ENCODE assay signal across 15 cellular contexts in the genomic region with DNA sequence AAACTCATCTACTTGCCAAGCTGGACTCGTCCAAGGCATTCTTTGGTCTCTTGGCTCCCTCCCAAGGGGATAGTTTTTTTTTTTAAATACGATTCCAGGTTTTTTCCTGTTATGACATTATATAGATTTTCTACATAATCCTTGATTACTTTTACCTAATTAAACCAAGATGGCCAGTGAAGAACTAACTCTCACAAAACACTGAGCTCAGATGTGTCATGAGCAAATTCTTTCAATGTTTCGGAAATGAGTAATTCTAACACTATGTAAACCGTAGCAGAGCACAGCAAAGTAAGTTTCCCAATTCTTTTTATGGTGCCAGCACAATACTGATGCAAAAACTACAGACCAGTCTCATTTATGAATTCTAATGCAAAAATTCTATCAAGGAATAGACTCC. TPM values are rescaled to one million over a fixed set of nuclear protein-coding genes. Genes with fewer than 3 reads are reported as not detected.
DNase-seq lines count a peak whose midpoint lies in the region; ATAC-seq, FAIRE-seq and TF ChIP-seq lines count a peak whose summit lies in the region.
"Had no signal": no experiment of that assay in that cellular context is flagged by ENCODE, and none has a peak within 500 bp of the region (broad histone marks: within the 10 kb centered on the region; RNA-seq: fewer than 3 reads in every experiment).

No MANE protein-coding gene starts in this region.

- ATAC-seq in HepG2 (no peak), right lobe of liver (no peak), gastroesophageal sphincter (peak; percentile 44)
- ATAC-seq in activated T-cell treated with anti-CD3 and anti-CD28 coated beads, Interleukin-2, amount 50 U/mL, for 72 hours (replicated peaks in 1 of 2), result no peak

- intact Hi-C loops in HepG2 (cut with micrococcal nuclease; ENCODE audit: unreplicated experiment), result loop anchor here (5.0 kb wide), 1 partner anchor 37 kb away; no protein-coding TSS in a partner anchor
- intact Hi-C loops in right lobe of liver (cut with DNase I), result no loop called here
- intact Hi-C loops in activated T-helper 1 cell treated with anti-CD3 and anti-CD28 coated beads, Interleukin-12 subunit alpha, Interleukin-12 subunit beta, Interleukin-2, Interleukin-4 antibody, amounts not matched to agents 30 ng/mL and 10 ng/mL and 1 ng/mL, durations not matched to agents 14 hours and 24 hours and 36 hours (cut with micrococcal nuclease), result loop anchor here (10.0 kb wide), 4 partner anchors 265 to 1205 kb away; a partner anchor contains a TSS

- H3K36me3 ChIP-seq in HepG2 (replicated peaks in 1 of 2; ENCODE audit: control insufficient read depth in 1 of 2, insufficient read depth in 2 of 2, low read length in 2 of 2), result peaks cover under 1 to 4% of the 10 kb centered on the region in 2 experiments; a peak in 2 of 5 replicates
- peaks cover 0 to 8% (median 1%) of the 10 kb centered on the region in 4 donors for H3K36me3 ChIP-seq in right lobe of liver
- peaks cover 0 to 26% of the 10 kb centered on the region in 2 donors for H3K36me3 ChIP-seq in gastroesophageal sphincter

- TF ChIP-seq EP300 in HepG2 (IDR thresholded peaks at IDR 0.05; ENCODE audit: low read depth in 2 of 2, low read length in 2 of 2) (no peak), HepG2 (CRISPR knock-in tag; IDR thresholded peaks at IDR 0.05; ENCODE audit: borderline replicate concordance) (no peak), gastroesophageal sphincter (IDR thresholded peaks at IDR 0.05) (no peak)

- peaks cover 21% of the 10 kb centered on the region for H3K79me2 ChIP-seq in HepG2 (ENCODE audit: insufficient read depth, low read length)

- POLR2A ChIA-PET in HepG2 (lab: Yijun Ruan, JAX), result no interaction called here

- no peak overlapping the region for H3K9ac ChIP-seq in HepG2 (ENCODE audit: insufficient read depth, low read depth, low read length)

- H3K27ac Mint-ChIP-seq in activated T-helper 1 cell treated with anti-CD3 and anti-CD28 coated beads, Interleukin-12 subunit alpha, Interleukin-12 subunit beta, Interleukin-2, Interleukin-4 antibody, amounts not matched to agents 30 ng/mL and 10 ng/mL and 1 ng/mL, durations not matched to agents 14 hours and 24 hours and 36 hours, result no peak overlapping the region
- no peak overlapping the region for H3K27ac Mint-ChIP-seq in activated T-cell treated with anti-CD3 and anti-CD28 coated beads, Interleukin-2, amount 50 U/mL, for 72 hours
- H3K27ac Mint-ChIP-seq: CD14-positive monocyte had no signal

- no peaks in the 10 kb centered on the region; a peak in 1 of 5 replicates for H3K27me3 ChIP-seq in HepG2 (ENCODE audit: control insufficient read depth in 1 of 2, insufficient read depth in 2 of 2, low read length in 2 of 2)
- H3K27me3 ChIP-seq in right lobe of liver, result no peaks in the 10 kb centered on the region
- no peaks in the 10 kb centered on the region for H3K27me3 ChIP-seq in gastroesophageal sphincter

- peak overlapping the region in 1 of 3 experiments; percentile 5; a peak in 1 of 6 replicates for H3K4me3 ChIP-seq in HepG2 (replicated peaks in 1 of 3; ENCODE audit: insufficient read depth in 1 of 3, low read depth in 2 of 3, low read length in 3 of 3)
- H3K4me3 ChIP-seq in right lobe of liver, result no peak overlapping the region
- no peak overlapping the region for H3K4me3 ChIP-seq in gastroesophageal sphincter

- WGBS in HepG2 (ENCODE audit: low lambda C conversion rate), result 88% methylated on average over 4 of the region's 4 CpGs
- 78% methylated on average over 4 of the region's 4 CpGs for WGBS in right lobe of liver (ENCODE audit: insufficient coverage, low coverage, low lambda C conversion rate, missing lambda C conversion rate)
- WGBS in gastroesophageal sphincter (ENCODE audit: low coverage in 1 of 2), 2 donors, result 42 to 56% methylated on average over 4 of the region's 4 CpGs

- H3K9me3 ChIP-seq in HepG2 (ENCODE audit: low read length), result no peaks in the 10 kb centered on the region
- H3K9me3 ChIP-seq in right lobe of liver, result no peaks in the 10 kb centered on the region
- no peaks in the 10 kb centered on the region for H3K9me3 ChIP-seq in gastroesophageal sphincter

- H3K27me3 Mint-ChIP-seq in activated T-helper 1 cell treated with anti-CD3 and anti-CD28 coated beads, Interleukin-12 subunit alpha, Interleukin-12 subunit beta, Interleukin-2, Interleukin-4 antibody, amounts not matched to agents 30 ng/mL and 10 ng/mL and 1 ng/mL, durations not matched to agents 14 hours and 24 hours and 36 hours (ENCODE audit: insufficient read depth), result peaks cover 1% of the 10 kb centered on the region
- no peaks in the 10 kb centered on the region for H3K27me3 Mint-ChIP-seq in activated T-cell treated with anti-CD3 and anti-CD28 coated beads, Interleukin-2, amount 50 U/mL, for 72 hours (ENCODE audit: low read depth)

- H3K27ac ChIP-seq in HepG2 (ENCODE audit: extremely low read length, insufficient read depth, low read length) (no peak overlapping the region), right lobe of liver (no peak overlapping the region), gastroesophageal sphincter (peak overlapping the region in 3 of 4 donors; percentile 44 to 89 (median 66))

- in situ Hi-C loops in HepG2 (cut with HindIII; ENCODE audit: extremely low pct_ligation_motif_present, low pct_unique_long_range_greater_than_20kb) (no loop called here), G401 (cut with HindIII; ENCODE audit: low sequenced_read_pairs) (no loop called here)

- H4K20me1 ChIP-seq in HepG2 (ENCODE audit: insufficient read depth, low read length), result no peaks in the 10 kb centered on the region

- H3K36me3 Mint-ChIP-seq in activated T-helper 1 cell treated with anti-CD3 and anti-CD28 coated beads, Interleukin-12 subunit alpha, Interleukin-12 subunit beta, Interleukin-2, Interleukin-4 antibody, amounts not matched to agents 30 ng/mL and 10 ng/mL and 1 ng/mL, durations not matched to agents 14 hours and 24 hours and 36 hours (ENCODE audit: low read depth), result peaks cover 6% of the 10 kb centered on the region
- H3K36me3 Mint-ChIP-seq in activated T-cell treated with anti-CD3 and anti-CD28 coated beads, Interleukin-2, amount 50 U/mL, for 72 hours (ENCODE audit: insufficient read depth in 2 of 2), result peaks cover 4% of the 10 kb centered on the region in 2 donors

- no peaks in the 10 kb centered on the region for H3K9me3 Mint-ChIP-seq in activated T-helper 1 cell treated with anti-CD3 and anti-CD28 coated beads, Interleukin-12 subunit alpha, Interleukin-12 subunit beta, Interleukin-2, Interleukin-4 antibody, amounts not matched to agents 30 ng/mL and 10 ng/mL and 1 ng/mL, durations not matched to agents 14 hours and 24 hours and 36 hours
- peaks cover 0 to 2% of the 10 kb centered on the region in 2 donors for H3K9me3 Mint-ChIP-seq in activated T-cell treated with anti-CD3 and anti-CD28 coated beads, Interleukin-2, amount 50 U/mL, for 72 hours

- TF ChIP-seq POLR2A in HepG2 (IDR thresholded peaks at IDR 0.05; ENCODE audit: insufficient read depth in 1 of 2, low read depth in 2 of 2, low read length in 2 of 2) (no peak), right lobe of liver (IDR thresholded peaks at IDR 0.05) (no peak), gastroesophageal sphincter (IDR thresholded peaks at IDR 0.05) (no peak)

- TF ChIP-seq CTCF in HepG2 (CRISPR knock-in tag; IDR thresholded peaks at IDR 0.05) (no peak), right lobe of liver (IDR thresholded peaks at IDR 0.05) (no peak), gastroesophageal sphincter (IDR thresholded peaks at IDR 0.05) (no peak)

- peaks cover 13% of the 10 kb centered on the region for H3K4me1 Mint-ChIP-seq in activated T-helper 1 cell treated with anti-CD3 and anti-CD28 coated beads, Interleukin-12 subunit alpha, Interleukin-12 subunit beta, Interleukin-2, Interleukin-4 antibody, amounts not matched to agents 30 ng/mL and 10 ng/mL and 1 ng/mL, durations not matched to agents 14 hours and 24 hours and 36 hours (ENCODE audit: low read depth)
- H3K4me1 Mint-ChIP-seq in activated T-cell treated with anti-CD3 and anti-CD28 coated beads, Interleukin-2, amount 50 U/mL, for 72 hours (ENCODE audit: low read depth), result peaks cover 36% of the 10 kb centered on the region

- H3K4me2 ChIP-seq in HepG2 (ENCODE audit: low read depth, low read length), result peak overlapping the region; percentile 86

- no peak for FAIRE-seq in HepG2 (lab: Jason Lieb, UNC)

- no TSS peak for BruUV-seq in HepG2 (replicated peaks; lab: Mats Ljungman, UMichigan)

- CTCF ChIA-PET in HepG2 (lab: Yijun Ruan, JAX; ENCODE audit: low intra/inter-chr PET ratio, low total read pairs), result no interaction called here

- DNase-seq in HepG2 (ENCODE audit: low spot score) (no peak), right lobe of liver (no peak), ureter (ENCODE audit: low spot score) (no peak), NCI-H1105 treated with DMSO at 0.1 percent for 48 hours (lab: John Stamatoyannopoulos, UW) (no peak), G401 (ENCODE audit: low spot score) (no peak)
- DNase-seq in activated T-helper 1 cell treated with anti-CD3 and anti-CD28 coated beads, Interleukin-12 subunit alpha, Interleukin-12 subunit beta, Interleukin-2, Interleukin-4 antibody, amounts not matched to agents 30 ng/mL and 10 ng/mL and 1 ng/mL, durations not matched to agents 14 hours and 24 hours and 36 hours (ENCODE audit: low spot score), result no peak
- no peak for DNase-seq in activated T-cell treated with anti-CD3 and anti-CD28 coated beads, Interleukin-2, amount 50 U/mL, for 72 hours
- DNase-seq: activated naive CD4-positive, alpha-beta T cell treated with Interleukin-2 at 50 U/mL for 16 hours; T1000 had no signal

- no peak overlapping the region for H2AFZ ChIP-seq in HepG2 (ENCODE audit: low read length)

- H3K4me1 ChIP-seq in HepG2 (ENCODE audit: insufficient read depth, low read length) (peaks cover 25% of the 10 kb centered on the region), right lobe of liver (peaks cover 0 to 13% (median 3%) of the 10 kb centered on the region in 4 donors), gastroesophageal sphincter (peaks cover 0 to 29% (median 16%) of the 10 kb centered on the region in 3 donors)

- H3K4me3 Mint-ChIP-seq in activated T-helper 1 cell treated with anti-CD3 and anti-CD28 coated beads, Interleukin-12 subunit alpha, Interleukin-12 subunit beta, Interleukin-2, Interleukin-4 antibody, amounts not matched to agents 30 ng/mL and 10 ng/mL and 1 ng/mL, durations not matched to agents 14 hours and 24 hours and 36 hours, result peak overlapping the region; percentile 15
- peak overlapping the region in 1 of 2 donors; percentile 86 for H3K4me3 Mint-ChIP-seq in activated T-cell treated with anti-CD3 and anti-CD28 coated beads, Interleukin-2, amount 50 U/mL, for 72 hours
- H3K4me3 Mint-ChIP-seq: CD14-positive monocyte had no signal

- no peak for TF ChIP-seq RAD21 in HepG2 (CRISPR knock-in tag; IDR thresholded peaks at IDR 0.05)

RNA-seq across cellular contexts. Expression of a gene that starts 1.8 kb away (rescaled TPM):
- total RNA-seq in HepG2 (2016; rRNA removed; fragmentation: Illumina TruSeq; extraction: Trizol) (12.2 and 14.0 TPM in 2 replicates), right lobe of liver (1 to 10 TPM; 3.1 to 4.8 (median 3.9) TPM), gastroesophageal sphincter (10 to 100 TPM; 11.0 to 23.0 (median 14.6) TPM), ureter (11.6 TPM)
- total RNA-seq in HepG2 (2016; cell fraction: cytosol; rRNA removed; fragmentation: Illumina TruSeq; extraction: Trizol; ENCODE audit: low read depth), result 3.5 and 3.6 TPM in 2 replicates
- total RNA-seq in HepG2 (2016; cell fraction: insoluble cytoplasmic fraction; rRNA removed; fragmentation: Illumina TruSeq; extraction: Trizol), result 13.3 and 16.5 TPM in 2 replicates
- 10.1 and 11.2 TPM in 2 replicates for total RNA-seq in HepG2 (2016; cell fraction: membrane; rRNA removed; fragmentation: Illumina TruSeq; extraction: Trizol)
- 10.9 and 15.4 TPM in 2 replicates for total RNA-seq in HepG2 (2016; cell fraction: nucleus; rRNA removed; fragmentation: Illumina TruSeq; extraction: Trizol)
- 8.6 and 9.0 TPM in 2 replicates for polyA plus RNA-seq in HepG2 (2011; rRNA removed)
- polyA plus RNA-seq in HepG2 (2011; cell fraction: cytosol; rRNA removed), result 4.5 and 5.9 TPM in 2 replicates
- 20.0 and 26.0 TPM in 2 replicates for polyA plus RNA-seq in HepG2 (2011; cell fraction: nucleus; rRNA removed)
- polyA plus RNA-seq in HepG2 (2012), result 9.4 and 12.6 TPM in 2 replicates
- 3.0 and 4.3 TPM in 2 replicates for polyA plus RNA-seq in HepG2 (2016; cell fraction: cytosol; fragmentation: Illumina TruSeq; extraction: Trizol; ENCODE audit: low read depth)
- 13.3 and 14.9 TPM in 2 replicates for polyA plus RNA-seq in HepG2 (2016; cell fraction: insoluble cytoplasmic fraction; fragmentation: Illumina TruSeq; extraction: Trizol; ENCODE audit: low read depth)
- 6.6 and 7.5 TPM in 2 replicates for polyA plus RNA-seq in HepG2 (2016; cell fraction: membrane; fragmentation: Illumina TruSeq; extraction: Trizol; ENCODE audit: low read depth)
- polyA plus RNA-seq in HepG2 (2016; cell fraction: nucleus; fragmentation: Illumina TruSeq; extraction: Trizol; ENCODE audit: insufficient read depth, low read depth), result 23.3 and 26.4 TPM in 2 replicates
- polyA minus RNA-seq in HepG2 (2011; rRNA and poly(A)+ RNA removed; ENCODE audit: low replicate concordance), result 3.7 and 8.1 TPM in 2 replicates
- 2.6 and 3.8 TPM in 2 replicates for polyA minus RNA-seq in HepG2 (2011; cell fraction: cytosol; rRNA and poly(A)+ RNA removed)
- 14.2 and 15.2 TPM in 2 replicates for polyA minus RNA-seq in HepG2 (2011; cell fraction: nucleus; rRNA and poly(A)+ RNA removed)
- 4.9 and 6.4 TPM in 2 replicates for total RNA-seq in activated T-helper 1 cell treated with anti-CD3 and anti-CD28 coated beads, Interleukin-12 subunit alpha, Interleukin-12 subunit beta, Interleukin-2, Interleukin-4 antibody, amounts not matched to agents 30 ng/mL and 10 ng/mL and 1 ng/mL, durations not matched to agents 14 hours and 24 hours and 36 hours
- total RNA-seq in G401 (2014; rRNA removed; shearing (Covaris generic)), result 8.5 and 13.4 TPM in 2 replicates
- total RNA-seq in activated T-cell treated with anti-CD3 and anti-CD28 coated beads, Interleukin-2, amount 50 U/mL, for 72 hours, result 10 to 100 TPM in 1 of 2 donors, 1 to 10 TPM in 1; 9.7 to 11.9 TPM

RNA-seq across cellular contexts. Expression of a gene that starts 18.4 kb away (rescaled TPM):
- total RNA-seq in HepG2 (2016; rRNA removed; fragmentation: Illumina TruSeq; extraction: Trizol) (not detected in 2 replicates), right lobe of liver (not detected), gastroesophageal sphincter (not detected), ureter (not detected)
- total RNA-seq in HepG2 (2016; cell fraction: cytosol; rRNA removed; fragmentation: Illumina TruSeq; extraction: Trizol; ENCODE audit: low read depth), result not detected in 2 replicates
- total RNA-seq in HepG2 (2016; cell fraction: insoluble cytoplasmic fraction; rRNA removed; fragmentation: Illumina TruSeq; extraction: Trizol), result not detected in 2 replicates
- not detected in 2 replicates for total RNA-seq in HepG2 (2016; cell fraction: membrane; rRNA removed; fragmentation: Illumina TruSeq; extraction: Trizol)
- total RNA-seq in HepG2 (2016; cell fraction: nucleus; rRNA removed; fragmentation: Illumina TruSeq; extraction: Trizol), result not detected in 2 replicates
- polyA plus RNA-seq in HepG2 (2011; rRNA removed), result not detected in 2 replicates
- not detected in 2 replicates for polyA plus RNA-seq in HepG2 (2011; cell fraction: cytosol; rRNA removed)
- 0.10 TPM in 1 of 2 replicates, not detected in the other for polyA plus RNA-seq in HepG2 (2011; cell fraction: nucleus; rRNA removed)
- not detected in 2 replicates for polyA plus RNA-seq in HepG2 (2012)
- polyA plus RNA-seq in HepG2 (2016; cell fraction: cytosol; fragmentation: Illumina TruSeq; extraction: Trizol; ENCODE audit: low read depth), result not detected in 2 replicates
- polyA plus RNA-seq in HepG2 (2016; cell fraction: insoluble cytoplasmic fraction; fragmentation: Illumina TruSeq; extraction: Trizol; ENCODE audit: low read depth), result not detected in 2 replicates
- polyA plus RNA-seq in HepG2 (2016; cell fraction: membrane; fragmentation: Illumina TruSeq; extraction: Trizol; ENCODE audit: low read depth), result not detected in 2 replicates
- polyA plus RNA-seq in HepG2 (2016; cell fraction: nucleus; fragmentation: Illumina TruSeq; extraction: Trizol; ENCODE audit: insufficient read depth, low read depth), result not detected in 2 replicates
- polyA minus RNA-seq in HepG2 (2011; rRNA and poly(A)+ RNA removed; ENCODE audit: low replicate concordance), result not detected in 2 replicates
- polyA minus RNA-seq in HepG2 (2011; cell fraction: cytosol; rRNA and poly(A)+ RNA removed), result not detected in 2 replicates
- polyA minus RNA-seq in HepG2 (2011; cell fraction: nucleus; rRNA and poly(A)+ RNA removed), result not detected in 2 replicates
- total RNA-seq in activated T-helper 1 cell treated with anti-CD3 and anti-CD28 coated beads, Interleukin-12 subunit alpha, Interleukin-12 subunit beta, Interleukin-2, Interleukin-4 antibody, amounts not matched to agents 30 ng/mL and 10 ng/mL and 1 ng/mL, durations not matched to agents 14 hours and 24 hours and 36 hours, result not detected in 2 replicates
- not detected in 2 replicates for total RNA-seq in G401 (2014; rRNA removed; shearing (Covaris generic))
- total RNA-seq in activated T-cell treated with anti-CD3 and anti-CD28 coated beads, Interleukin-2, amount 50 U/mL, for 72 hours, result not detected
- total RNA-seq: mononuclear cell, NCI-H460, urinary bladder had no signal
- polyA plus RNA-seq: CD14-positive monocyte, esophagus, urinary bladder had no signal

RNA-seq across cellular contexts. Expression of a gene that starts 28.9 kb away (rescaled TPM):
- total RNA-seq in HepG2 (2016; rRNA removed; fragmentation: Illumina TruSeq; extraction: Trizol) (4.6 and 5.8 TPM in 2 replicates), right lobe of liver (1 to 10 TPM; 2.5 to 3.7 (median 2.6) TPM), gastroesophageal sphincter (1 to 10 TPM; 2.2 to 7.6 (median 4.2) TPM), ureter (19.0 TPM)
- 2.1 and 4.1 TPM in 2 replicates for total RNA-seq in HepG2 (2016; cell fraction: cytosol; rRNA removed; fragmentation: Illumina TruSeq; extraction: Trizol; ENCODE audit: low read depth)
- total RNA-seq in HepG2 (2016; cell fraction: insoluble cytoplasmic fraction; rRNA removed; fragmentation: Illumina TruSeq; extraction: Trizol), result 4.1 and 5.9 TPM in 2 replicates
- total RNA-seq in HepG2 (2016; cell fraction: membrane; rRNA removed; fragmentation: Illumina TruSeq; extraction: Trizol), result 5.0 and 5.7 TPM in 2 replicates
- 9.4 and 10.8 TPM in 2 replicates for total RNA-seq in HepG2 (2016; cell fraction: nucleus; rRNA removed; fragmentation: Illumina TruSeq; extraction: Trizol)
- polyA plus RNA-seq in HepG2 (2011; rRNA removed), result 3.2 and 3.7 TPM in 2 replicates
- 1.4 and 1.9 TPM in 2 replicates for polyA plus RNA-seq in HepG2 (2011; cell fraction: cytosol; rRNA removed)
- polyA plus RNA-seq in HepG2 (2011; cell fraction: nucleus; rRNA removed), result 6.9 and 16.9 TPM in 2 replicates
- polyA plus RNA-seq in HepG2 (2012), result 3.5 and 3.9 TPM in 2 replicates
- polyA plus RNA-seq in HepG2 (2016; cell fraction: cytosol; fragmentation: Illumina TruSeq; extraction: Trizol; ENCODE audit: low read depth), result 0.70 and 0.83 TPM in 2 replicates
- 2.9 and 3.0 TPM in 2 replicates for polyA plus RNA-seq in HepG2 (2016; cell fraction: insoluble cytoplasmic fraction; fragmentation: Illumina TruSeq; extraction: Trizol; ENCODE audit: low read depth)
- 1.4 and 1.8 TPM in 2 replicates for polyA plus RNA-seq in HepG2 (2016; cell fraction: membrane; fragmentation: Illumina TruSeq; extraction: Trizol; ENCODE audit: low read depth)
- polyA plus RNA-seq in HepG2 (2016; cell fraction: nucleus; fragmentation: Illumina TruSeq; extraction: Trizol; ENCODE audit: insufficient read depth, low read depth), result 5.9 and 7.3 TPM in 2 replicates
- polyA minus RNA-seq in HepG2 (2011; rRNA and poly(A)+ RNA removed; ENCODE audit: low replicate concordance), result 2.3 and 5.0 TPM in 2 replicates
- 2.3 and 2.4 TPM in 2 replicates for polyA minus RNA-seq in HepG2 (2011; cell fraction: cytosol; rRNA and poly(A)+ RNA removed)
- polyA minus RNA-seq in HepG2 (2011; cell fraction: nucleus; rRNA and poly(A)+ RNA removed), result 20.5 and 25.0 TPM in 2 replicates
- 1.7 and 2.1 TPM in 2 replicates for total RNA-seq in activated T-helper 1 cell treated with anti-CD3 and anti-CD28 coated beads, Interleukin-12 subunit alpha, Interleukin-12 subunit beta, Interleukin-2, Interleukin-4 antibody, amounts not matched to agents 30 ng/mL and 10 ng/mL and 1 ng/mL, durations not matched to agents 14 hours and 24 hours and 36 hours
- 2.2 and 2.3 TPM in 2 replicates for total RNA-seq in G401 (2014; rRNA removed; shearing (Covaris generic))
- total RNA-seq in activated T-cell treated with anti-CD3 and anti-CD28 coated beads, Interleukin-2, amount 50 U/mL, for 72 hours, result 1 to 10 TPM; 4.5 to 4.9 TPM

Comparison
In these comparisons a context has a peak if more than half of its experiments do, and no peak if none do; other contexts are left out.
1. intact Hi-C loops: an anchor here in HepG2 (5.0 kb wide) and activated T-helper 1 cell treated with anti-CD3 and anti-CD28 coated beads, Interleukin-12 subunit alpha, Interleukin-12 subunit beta, Interleukin-2, Interleukin-4 antibody, amounts not matched to agents 30 ng/mL and 10 ng/mL and 1 ng/mL, durations not matched to agents 14 hours and 24 hours and 36 hours (10.0 kb wide); none called in right lobe of liver.
2. H3K27ac ChIP-seq: peak in gastroesophageal sphincter (3 of 4); none in HepG2 (single experiment) and right lobe of liver (0 of 3).